Comparison of ENCODE assay signal across 8 cellular contexts in genomic region chr16:31507617-31507928, GRCh38. TPM values are rescaled to one million over a fixed set of nuclear protein-coding genes. Genes with fewer than 3 reads are reported as not detected.
DNase-seq lines count a peak whose midpoint lies in the region; ATAC-seq and TF ChIP-seq lines count a peak whose summit lies in the region.

No MANE protein-coding gene starts in this region.

- peak overlapping the region; percentile 98 for H3K9ac ChIP-seq in fibroblast of lung (ENCODE audit: insufficient read depth, low read length)

- peaks cover 38% of the 10 kb centered on the region for H3K4me1 Mint-ChIP-seq in T-helper 2 cell treated with Interferon-gamma antibody and Interleukin-4, amounts not matched to agents 5 μg/mL and 100 μg/mL, for 36 hours (ENCODE audit: low read depth)

- peak overlapping the region; percentile 75 for H3K4me2 ChIP-seq in fibroblast of lung (ENCODE audit: extremely low read depth, insufficient read depth, low read length)

- no peaks in the 10 kb centered on the region for H3K9me3 Mint-ChIP-seq in T-helper 2 cell treated with Interferon-gamma antibody and Interleukin-4, amounts not matched to agents 5 μg/mL and 100 μg/mL, for 36 hours

- no peak for DNase-seq in T-helper 2 cell treated with Interferon-gamma antibody and Interleukin-4, amounts not matched to agents 5 μg/mL and 100 μg/mL, for 36 hours (ENCODE audit: low spot score)
- DNase-seq in T-helper 2 cell, result no peak
- no peak for DNase-seq in Peyer's patch
- DNase-seq in fibroblast of lung (ENCODE audit: low read depth in 2 of 2), result no peak
- no peak for DNase-seq in sciatic nerve (ENCODE audit: low spot score)
- no peak for DNase-seq in Kasumi-1 (lab: John Stamatoyannopoulos, UW)
- no peak for DNase-seq in NOMO-1 treated with dmso at 0.1 percent for 144 hours (lab: John Stamatoyannopoulos, UW; ENCODE audit: unreplicated experiment)

- H3K4me3 ChIP-seq in Peyer's patch (peak overlapping the region; percentile 71 to 99 (median 84)), fibroblast of lung (replicated peaks in 1 of 4; ENCODE audit: control extremely low read depth in 1 of 4, insufficient read depth in 1 of 4, low read depth in 3 of 4, low read length in 4 of 4) (peak overlapping the region; percentile 81 to 96 (median 90))

- H4K20me1 ChIP-seq in fibroblast of lung (ENCODE audit: control insufficient read depth, extremely low read depth, insufficient read depth, low read length), result no peaks in the 10 kb centered on the region

- H3K36me3 ChIP-seq in Peyer's patch (no peaks in the 10 kb centered on the region), fibroblast of lung (ENCODE audit: control insufficient read depth, insufficient read depth, low read length) (no peaks in the 10 kb centered on the region)

- H3K27me3 Mint-ChIP-seq in T-helper 2 cell treated with Interferon-gamma antibody and Interleukin-4, amounts not matched to agents 5 μg/mL and 100 μg/mL, for 36 hours (ENCODE audit: low read depth), result no peaks in the 10 kb centered on the region

- H3K4me1 ChIP-seq in Peyer's patch (peaks cover 0 to 14% (median 8%) of the 10 kb centered on the region in 4 donors), fibroblast of lung (ENCODE audit: control insufficient read depth, extremely low read depth, insufficient read depth, low read length) (no peaks in the 10 kb centered on the region)

- H3K9me3 ChIP-seq in Peyer's patch (no peaks in the 10 kb centered on the region), fibroblast of lung (ENCODE audit: control insufficient read depth, insufficient read depth, low read depth, low read length) (no peaks in the 10 kb centered on the region)

- no peak for TF ChIP-seq CTCF in Peyer's patch (IDR thresholded peaks at IDR 0.05)
- TF ChIP-seq CTCF in fibroblast of lung (conservative IDR thresholded peaks at IDR 0.05 in 1 of 2, IDR thresholded peaks at IDR 0.05 in 1 of 2; ENCODE audit: low read depth in 1 of 2, low read length in 2 of 2), result no peak

- H3K27ac Mint-ChIP-seq in T-helper 2 cell treated with Interferon-gamma antibody and Interleukin-4, amounts not matched to agents 5 μg/mL and 100 μg/mL, for 36 hours, result peak overlapping the region; percentile 86

- H3K27ac ChIP-seq in Peyer's patch (peak overlapping the region; percentile 84 to 96 (median 90)), fibroblast of lung (ENCODE audit: insufficient read depth, low read length) (peak overlapping the region; percentile 97)

- H3K27me3 ChIP-seq in Peyer's patch, result no peaks in the 10 kb centered on the region
- no peaks in the 10 kb centered on the region for H3K27me3 ChIP-seq in fibroblast of lung (ENCODE audit: control insufficient read depth, insufficient read depth, low read length)

- H3K36me3 Mint-ChIP-seq in T-helper 2 cell treated with Interferon-gamma antibody and Interleukin-4, amounts not matched to agents 5 μg/mL and 100 μg/mL, for 36 hours (ENCODE audit: low read depth), result peaks cover 13% of the 10 kb centered on the region

- no peak for TF ChIP-seq POLR2A in Peyer's patch (IDR thresholded peaks at IDR 0.05)

- peak; percentile 9 for ATAC-seq in sciatic nerve
- no peak for ATAC-seq in GM18868 (IDR thresholded peaks at IDR 0.05; ENCODE audit: unreplicated experiment)

- peak overlapping the region; percentile 93 for H3K4me3 Mint-ChIP-seq in T-helper 2 cell treated with Interferon-gamma antibody and Interleukin-4, amounts not matched to agents 5 μg/mL and 100 μg/mL, for 36 hours

- intact Hi-C loops in sciatic nerve (cut with DNase I), result no loop called here

- H2AFZ ChIP-seq in fibroblast of lung (ENCODE audit: low read length), result peak overlapping the region; percentile 56

- peaks cover 15% of the 10 kb centered on the region for H3K79me2 ChIP-seq in fibroblast of lung (ENCODE audit: control insufficient read depth, insufficient read depth, low read length)

RNA-seq across cellular contexts. Expression of gene RUSF1, which starts 0.6 kb away (rescaled TPM):
- total RNA-seq in Peyer's patch (100 to 1,000 TPM in 3 of 4 donors, 10 to 100 TPM in 1; 65.2 to 124 (median 110) TPM), fibroblast of lung (35.7 and 41.8 TPM in 2 replicates), sciatic nerve (59.9 TPM)
- 21.5 and 23.1 TPM in 2 replicates for polyA plus RNA-seq in fibroblast of lung
- polyA plus RNA-seq in fibroblast of lung (2012), result 50.9 and 54.9 TPM in 2 replicates
- 83.2 and 94.6 TPM in 2 replicates for polyA minus RNA-seq in fibroblast of lung (ENCODE audit: low replicate concordance)

RNA-seq across cellular contexts. Expression of gene AHSP, which starts 20.1 kb away (rescaled TPM):
- total RNA-seq in Peyer's patch, result not detected
- not detected in 2 replicates for total RNA-seq in fibroblast of lung
- polyA plus RNA-seq in fibroblast of lung, result not detected in 2 replicates
- polyA plus RNA-seq in fibroblast of lung (2012), result not detected in 2 replicates
- polyA minus RNA-seq in fibroblast of lung (ENCODE audit: low replicate concordance), result not detected in 2 replicates
- 17.7 TPM for total RNA-seq in sciatic nerve

RNA-seq across cellular contexts. Expression of gene SLC5A2, which starts 24.6 kb away (rescaled TPM):
- total RNA-seq in Peyer's patch (1 to 10 TPM in 2 of 4 donors, under 1 TPM in 1, not detected in 1; 0.94 to 5.4 (median 2.4) TPM), fibroblast of lung (under 0.01 TPM in 1 of 2 replicates, not detected in the other), sciatic nerve (not detected)
- not detected in 2 replicates for polyA plus RNA-seq in fibroblast of lung
- 0.41 and 0.77 TPM in 2 replicates for polyA plus RNA-seq in fibroblast of lung (2012)
- not detected in 2 replicates for polyA minus RNA-seq in fibroblast of lung (ENCODE audit: low replicate concordance)

RNA-seq across cellular contexts. Expression of gene TGFB1I1, which starts 35.6 kb away (rescaled TPM):
- 10 to 100 TPM in 3 of 4 donors, 1 to 10 TPM in 1; 6.0 to 45.4 (median 18.2) TPM for total RNA-seq in Peyer's patch
- total RNA-seq in fibroblast of lung, result 28.5 and 46.9 TPM in 2 replicates
- polyA plus RNA-seq in fibroblast of lung, result 68.4 and 94.3 TPM in 2 replicates
- 171 and 229 TPM in 2 replicates for polyA plus RNA-seq in fibroblast of lung (2012)
- polyA minus RNA-seq in fibroblast of lung (ENCODE audit: low replicate concordance), result 194 and 200 TPM in 2 replicates
- total RNA-seq in sciatic nerve, result 66.3 TPM

RNA-seq across cellular contexts. Expression of gene ARMC5, which starts 48.3 kb away (rescaled TPM):
- total RNA-seq in Peyer's patch (10 to 100 TPM; 12.4 to 20.4 (median 17.6) TPM), fibroblast of lung (5.4 and 5.6 TPM in 2 replicates), sciatic nerve (10.0 TPM)
- polyA plus RNA-seq in fibroblast of lung, result 1.7 and 3.4 TPM in 2 replicates
- 3.4 and 6.8 TPM in 2 replicates for polyA plus RNA-seq in fibroblast of lung (2012)
- 13.4 and 13.7 TPM in 2 replicates for polyA minus RNA-seq in fibroblast of lung (ENCODE audit: low replicate concordance)

Comparison
In these comparisons a context has a peak if more than half of its experiments do, and no peak if none do; other contexts are left out.
1. RNA of gene AHSP, which starts 20.1 kb away (total RNA-seq): 17.7 TPM in sciatic nerve (single experiment); not detected in Peyer's patch and not detected in fibroblast of lung; every median in the first group is over 10 times any median in the second.